ENCODE assay signal across 23 cellular contexts in genomic region chr7:47624660-47625059, GRCh38. TPM values are rescaled to one million over a fixed set of nuclear protein-coding genes. Genes with fewer than 3 reads are reported as not detected.
DNase-seq lines count a peak whose midpoint lies in the region; ATAC-seq, FAIRE-seq and TF ChIP-seq lines count a peak whose summit lies in the region.
"Had no signal": no experiment of that assay in that cellular context is flagged by ENCODE, and none has a peak within 500 bp of the region (broad histone marks: within the 10 kb centered on the region; RNA-seq: fewer than 3 reads in every experiment).

No MANE protein-coding gene starts in this region.

- POLR2A ChIA-PET in A549 (lab: Yijun Ruan, JAX): interaction anchor here (0.7 kb wide), 1 partner anchor 73 kb away, joined by 5 read pairs; no protein-coding TSS in a partner anchor
- POLR2A ChIA-PET in Panc1 (lab: Charles Lee): interaction anchor here (0.6 to 1.0 kb wide), 2 partner anchors 7 to 22 kb away, joined by 5 to 11 read pairs; no protein-coding TSS in a partner anchor

- in situ Hi-C loops in Panc1 (cut with HindIII; ENCODE audit: low pct_unique_long_range_greater_than_20kb, low sequenced_read_pairs): no loop called here

- H3K18ac ChIP-seq in neuronal stem cell (ENCODE audit: low read length): peak overlapping the region; percentile 29

- H3K14ac ChIP-seq in neuronal stem cell (ENCODE audit: low read length): no peak overlapping the region

- H2BK120ac ChIP-seq in neuronal stem cell (ENCODE audit: low read depth, low read length): no peak overlapping the region

- no peaks in the 10 kb centered on the region for H4K20me1 ChIP-seq in DOHH2 (ENCODE audit: control insufficient read depth, insufficient read depth, low read depth, low read length)

- H3K9me2 ChIP-seq in DOHH2 (replicated peaks; ENCODE audit: control insufficient read depth, low read length): no peaks in the 10 kb centered on the region

- H3K4me3 Mint-ChIP-seq in activated T-cell treated with anti-CD3 and anti-CD28 coated beads, Interleukin-2, amount 50 U/mL, for 72 hours: no peak overlapping the region
- H3K4me3 Mint-ChIP-seq: CD4-positive, CD25-positive, alpha-beta regulatory T cell; T-helper 17 cell had no signal

- H3K4me1 Mint-ChIP-seq in activated T-cell treated with anti-CD3 and anti-CD28 coated beads, Interleukin-2, amount 50 U/mL, for 72 hours (ENCODE audit: low read depth): no peaks in the 10 kb centered on the region
- H3K4me1 Mint-ChIP-seq: CD4-positive, CD25-positive, alpha-beta regulatory T cell; T-helper 17 cell had no signal

- H3K79me1 ChIP-seq in neuronal stem cell (ENCODE audit: low read depth, low read length): no peaks in the 10 kb centered on the region

- TF ChIP-seq RAD21 in A549 (conservative IDR thresholded peaks at IDR 0.05 in 1 of 2, IDR thresholded peaks at IDR 0.05 in 1 of 2): no peak

- no peak overlapping the region for H2BK15ac ChIP-seq in neuronal stem cell (ENCODE audit: low read length)

- CTCF ChIA-PET in A549 (lab: Yijun Ruan, JAX): interaction anchor here (0.6 to 2.2 kb wide), 5 partner anchors 9 to 607 kb away, joined by 3 to 6 read pairs (median 4); no protein-coding TSS in a partner anchor
- CTCF ChIA-PET in Panc1 (lab: Charles Lee): no interaction called here

- no peak for FAIRE-seq in A549 (lab: Jason Lieb, UNC)
- FAIRE-seq: H54 had no signal

- H3K9me3 ChIP-seq in A549 (no peaks in the 10 kb centered on the region), DOHH2 (ENCODE audit: control insufficient read depth, insufficient read depth, low read length) (no peaks in the 10 kb centered on the region), Panc1 (ENCODE audit: control insufficient read depth, insufficient read depth, low read depth, low read length) (no peaks in the 10 kb centered on the region), neuronal stem cell (replicated peaks in 1 of 2; ENCODE audit: control insufficient read depth in 2 of 2, insufficient read depth in 1 of 2, low read depth in 1 of 2, low read length in 2 of 2) (no peaks in the 10 kb centered on the region)

- no peak for DNase-seq in A549 (ENCODE audit: low read depth in 1 of 2, low spot score in 1 of 2)
- DNase-seq in Panc1 (ENCODE audit: low read depth, low spot score): no peak
- DNase-seq in neuronal stem cell (ENCODE audit: low spot score): no peak
- DNase-seq in activated T-cell treated with anti-CD3 and anti-CD28 coated beads, Interleukin-2, amount 50 U/mL, for 72 hours: no peak
- no peak for DNase-seq in NCI-H526 (lab: John Stamatoyannopoulos, UW)
- DNase-seq in activated CD8-positive, alpha-beta memory T cell treated with anti-CD3 and anti-CD28 coated beads, Interleukin-2, amount 50 U/mL, for 4 hours: no peak
- no peak for DNase-seq in left lobe of liver (ENCODE audit: low spot score)
- DNase-seq: CD4-positive, CD25-positive, alpha-beta regulatory T cell; DMS79; Kasumi-1; NCI-H1092 treated with DMSO at 0.1 percent for 48 hours; NCI-H2081; NCI-H2171; NCI-H345; NCI-H524 treated with DMSO at 0.1 percent for 48 hours; SHP77 treated with DMSO at 0.1 percent for 48 hours; SW 1271; T-helper 17 cell had no signal

- H3K27ac ChIP-seq in A549: peak overlapping the region; percentile 40 to 60; a peak in 5 of 6 replicates
- 0 out of 2 replicates have a peak overlapping the region, but pooled peaks have one; percentile 17 for H3K27ac ChIP-seq in DOHH2 (ENCODE audit: low read depth, low read length)
- peak overlapping the region; percentile 100 for H3K27ac ChIP-seq in Panc1 (ENCODE audit: low read length)
- no peak overlapping the region for H3K27ac ChIP-seq in neuronal stem cell (replicated peaks; ENCODE audit: low read length)
- H3K27ac ChIP-seq: PC-9, RWPE1, SK-N-MC had no signal

- BruUV-seq in Panc1 (replicated peaks; lab: Mats Ljungman, UMichigan): no TSS peak

- no peaks in the 10 kb centered on the region for H3K27me3 Mint-ChIP-seq in activated T-cell treated with anti-CD3 and anti-CD28 coated beads, Interleukin-2, amount 50 U/mL, for 72 hours (ENCODE audit: low read depth)
- H3K27me3 Mint-ChIP-seq: CD4-positive, CD25-positive, alpha-beta regulatory T cell; T-helper 17 cell had no signal

- H4K8ac ChIP-seq in neuronal stem cell (ENCODE audit: low read depth, low read length): no peak overlapping the region

- no peak overlapping the region for H2BK5ac ChIP-seq in neuronal stem cell (ENCODE audit: low read length)

- TF ChIP-seq EP300 in A549 (IDR thresholded peaks at IDR 0.05): no peak

- no peaks in the 10 kb centered on the region; the same call in 1 of the 2 replicates for H3K36me3 ChIP-seq in DOHH2 (ENCODE audit: control insufficient read depth, low read length)
- H3K36me3 ChIP-seq in Panc1 (ENCODE audit: control insufficient read depth, insufficient read depth, low read length): no peaks in the 10 kb centered on the region
- no peaks in the 10 kb centered on the region for H3K36me3 ChIP-seq in neuronal stem cell (replicated peaks in 1 of 2; ENCODE audit: control insufficient read depth in 2 of 2, insufficient read depth in 2 of 2, low read length in 2 of 2)

- peaks cover 40% of the 10 kb centered on the region for H3K4me1 ChIP-seq in A549
- H3K4me1 ChIP-seq in DOHH2 (ENCODE audit: control insufficient read depth, low read length): peaks cover 86% of the 10 kb centered on the region
- peaks cover 58% of the 10 kb centered on the region for H3K4me1 ChIP-seq in Panc1 (ENCODE audit: control insufficient read depth, insufficient read depth, low read length)
- peaks cover 17 to 21% of the 10 kb centered on the region in 2 donors for H3K4me1 ChIP-seq in neuronal stem cell (ENCODE audit: control insufficient read depth in 2 of 2, insufficient read depth in 1 of 2, low read depth in 1 of 2, low read length in 2 of 2)

- TF ChIP-seq CTCF in A549 (IDR thresholded peaks at IDR 0.05) (no peak), DOHH2 (IDR thresholded peaks at IDR 0.05; ENCODE audit: low read depth, low read length, poor library complexity, severe bottlenecking) (no peak), Panc1 (IDR thresholded peaks at IDR 0.05) (no peak)

- H3K4me2 ChIP-seq in A549 (no peak overlapping the region), DOHH2 (ENCODE audit: low read length) (peak overlapping the region; percentile 25), neuronal stem cell (ENCODE audit: insufficient read depth, low read length, poor library complexity, severe bottlenecking) (no peak overlapping the region)
- H3K4me2 ChIP-seq: PC-9 had no signal

- H2AK5ac ChIP-seq in neuronal stem cell (ENCODE audit: low read depth, low read length): no peak overlapping the region

- no peak overlapping the region for H2AFZ ChIP-seq in neuronal stem cell (ENCODE audit: low read length)
- H2AFZ ChIP-seq: PC-9 had no signal

- no peaks in the 10 kb centered on the region for H3K36me3 Mint-ChIP-seq in activated T-cell treated with anti-CD3 and anti-CD28 coated beads, Interleukin-2, amount 50 U/mL, for 72 hours (ENCODE audit: insufficient read depth in 2 of 2)
- H3K36me3 Mint-ChIP-seq: CD4-positive, CD25-positive, alpha-beta regulatory T cell had no signal

- H4K91ac ChIP-seq in neuronal stem cell (ENCODE audit: low read depth, low read length, poor library complexity): no peak overlapping the region

- ATAC-seq in A549 (no peak), Panc1 (no peak), left lobe of liver (no peak)
- no peak for ATAC-seq in activated T-cell treated with anti-CD3 and anti-CD28 coated beads, Interleukin-2, amount 50 U/mL, for 72 hours (replicated peaks in 1 of 2)
- ATAC-seq: T-helper 17 cell had no signal

- H3F3A ChIP-seq in DOHH2 (ENCODE audit: control insufficient read depth, insufficient read depth): peaks cover 24% of the 10 kb centered on the region

- no peak for TF ChIP-seq POLR2A in A549 (IDR thresholded peaks at IDR 0.05; ENCODE audit: low read length)

- no peak overlapping the region for H3K4me3 ChIP-seq in A549
- peak overlapping the region; percentile 16; the same call in 1 of the 2 replicates for H3K4me3 ChIP-seq in DOHH2 (ENCODE audit: low read length)
- no peak overlapping the region for H3K4me3 ChIP-seq in Panc1 (ENCODE audit: low read depth in 2 of 2, low read length in 2 of 2)
- H3K4me3 ChIP-seq in neuronal stem cell (ENCODE audit: low read length in 2 of 2): no peak overlapping the region
- H3K4me3 ChIP-seq: PC-9, SK-N-MC had no signal

- no peaks in the 10 kb centered on the region for H3K9me3 Mint-ChIP-seq in activated T-cell treated with anti-CD3 and anti-CD28 coated beads, Interleukin-2, amount 50 U/mL, for 72 hours

- H2BK12ac ChIP-seq in neuronal stem cell (ENCODE audit: low read length): no peak overlapping the region

- H3K79me2 ChIP-seq in DOHH2 (ENCODE audit: control insufficient read depth, low read length): peaks cover 7% of the 10 kb centered on the region

- no peak overlapping the region for H3K23ac ChIP-seq in neuronal stem cell (ENCODE audit: low read depth, low read length, poor library complexity)

- H3K4ac ChIP-seq in neuronal stem cell (ENCODE audit: low read length): no peak overlapping the region

- H3K27me3 ChIP-seq in DOHH2 (ENCODE audit: control insufficient read depth, low read length) (no peaks in the 10 kb centered on the region), Panc1 (ENCODE audit: control insufficient read depth, insufficient read depth, low read length) (no peaks in the 10 kb centered on the region), neuronal stem cell (ENCODE audit: control insufficient read depth in 3 of 3, insufficient read depth in 3 of 3, low read depth in 1 of 3, low read length in 3 of 3) (peaks cover 0 to 3% (median 0%) of the 10 kb centered on the region in 3 experiments)

- intact Hi-C loops in Panc1 (cut with micrococcal nuclease; ENCODE audit: unreplicated experiment): no loop called here

- H3K27ac Mint-ChIP-seq in activated T-cell treated with anti-CD3 and anti-CD28 coated beads, Interleukin-2, amount 50 U/mL, for 72 hours: no peak overlapping the region
- H3K27ac Mint-ChIP-seq: CD4-positive, CD25-positive, alpha-beta regulatory T cell; T-helper 17 cell had no signal

- no peak overlapping the region for H3K9ac ChIP-seq in neuronal stem cell (ENCODE audit: low read depth, low read length, poor library complexity)

TF ChIP-seq in A549, 52 proteins besides CTCF, POLR2A, EP300 and RAD21 (continues in another document):
- TF ChIP-seq EHF (CRISPR knock-in tag; IDR thresholded peaks at IDR 0.05): no peak
- no peak for TF ChIP-seq MAZ (IDR thresholded peaks at IDR 0.05; ENCODE audit: borderline replicate concordance, low read depth, low read length)
- TF ChIP-seq GATA3 (IDR thresholded peaks at IDR 0.05; ENCODE audit: borderline replicate concordance): no peak

RNA-seq across cellular contexts. Expression of gene TNS3, which starts 42.7 kb away (rescaled TPM):
- polyA plus RNA-seq in A549 (2011; rRNA removed): 134 and 137 TPM in 2 replicates
- polyA plus RNA-seq in A549 (2012; cell fraction: cytosol; rRNA removed): 80.9 and 113 TPM in 2 replicates
- polyA plus RNA-seq in A549 (2012; cell fraction: nucleus; rRNA removed): 217 and 283 TPM in 2 replicates
- 107 to 122 TPM (median 107 TPM) in 3 replicates for polyA plus RNA-seq in A549 (2017; fragmentation: RNase III; extraction: RNeasy Plus Mini Kit Qiagen cat#74134 plus additional on column Dnase treatment)
- 438 and 510 TPM in 2 replicates for polyA minus RNA-seq in A549 (2011; rRNA and poly(A)+ RNA removed)
- total RNA-seq in Panc1 (2021; ENCODE audit: unreplicated experiment): 533 TPM
- polyA plus RNA-seq in Panc1 (2012; ENCODE audit: insufficient read length): 322 TPM
- 19.8 TPM for polyA plus RNA-seq in neuronal stem cell (2013, experiment 1 of 2)
- polyA plus RNA-seq in neuronal stem cell (2013, experiment 2 of 2): 19.8 TPM
- 1 to 10 TPM in 1 of 2 donors, under 1 TPM in 1; 0.29 to 1.2 TPM for total RNA-seq in activated T-cell treated with anti-CD3 and anti-CD28 coated beads, Interleukin-2, amount 50 U/mL, for 72 hours
- total RNA-seq in left lobe of liver: 47.2 TPM
- polyA plus RNA-seq: CD4-positive, CD25-positive, alpha-beta regulatory T cell had no signal

Comparison
In these comparisons a context has a peak if more than half of its experiments do, and no peak if none do; other contexts are left out.
1. RNA of gene TNS3, which starts 42.7 kb away (total RNA-seq): 533 TPM in Panc1 (single experiment) and 47.2 TPM in left lobe of liver (single experiment); 0.29 to 1.2 TPM in activated T-cell treated with anti-CD3 and anti-CD28 coated beads, Interleukin-2, amount 50 U/mL, for 72 hours; every median in the first group is over 10 times any median in the second.